ENCODE assay signal across 25 cellular contexts in the genomic region with DNA sequence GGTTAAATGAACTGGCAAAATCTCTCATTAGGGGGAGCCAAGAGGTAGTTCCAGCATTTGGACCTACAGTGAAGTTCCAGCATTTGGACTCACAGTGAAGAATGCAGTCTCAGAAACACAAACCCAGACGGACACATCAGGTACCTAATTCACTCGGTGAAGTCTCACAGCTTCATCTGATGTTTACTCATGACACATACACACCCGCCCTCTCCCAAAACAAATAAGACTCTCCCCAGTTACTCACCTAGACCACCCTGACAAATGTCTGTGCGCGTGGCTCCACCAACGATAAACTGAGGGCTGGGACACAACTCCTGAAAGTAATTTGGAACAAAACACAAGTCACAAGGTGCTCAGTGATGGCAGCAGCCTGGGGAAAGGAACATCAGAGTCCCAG. TPM values are rescaled to one million over a fixed set of nuclear protein-coding genes. Genes with fewer than 3 reads are reported as not detected.
DNase-seq lines count a peak whose midpoint lies in the region; ATAC-seq, FAIRE-seq and TF ChIP-seq lines count a peak whose summit lies in the region.
"Had no signal": no experiment of that assay in that cellular context is flagged by ENCODE, and none has a peak within 500 bp of the region (broad histone marks: within the 10 kb centered on the region; RNA-seq: fewer than 3 reads in every experiment).

No MANE protein-coding gene starts in this region.

- WGBS in A549 (ENCODE audit: missing lambda C conversion rate), result 4% methylated on average over 6 of the region's 6 CpGs
- 15% methylated on average over 6 of the region's 6 CpGs for WGBS in K562 (ENCODE audit: insufficient coverage, low coverage, missing lambda C conversion rate)

- no peak for TF ChIP-seq POLR2A in A549 (IDR thresholded peaks at IDR 0.05; ENCODE audit: low read length)
- TF ChIP-seq POLR2A in K562 (conservative IDR thresholded peaks at IDR 0.05), result no peak

- POLR2A ChIA-PET in A549 (lab: Yijun Ruan, JAX), result no interaction called here
- POLR2A ChIA-PET in K562 (lab: Yijun Ruan, JAX), result no interaction called here

- no peak overlapping the region for H2AFZ ChIP-seq in K562 (ENCODE audit: low read depth, low read length)

- H3K4me2 ChIP-seq in A549 (peak overlapping the region; percentile 74), K562 (ENCODE audit: insufficient read depth, low read length) (no peak overlapping the region)

- H4K20me1 ChIP-seq in K562 (replicated peaks; ENCODE audit: control insufficient read depth, insufficient read depth, low read length), result no peaks in the 10 kb centered on the region

- H3K27ac ChIP-seq in A549 (peak overlapping the region; percentile 77 to 84), K562 (ENCODE audit: extremely low read depth, low read depth, low read length) (no peak overlapping the region)
- H3K27ac ChIP-seq: upper lobe of right lung had no signal

- H3K36me3 ChIP-seq in K562 (ENCODE audit: control insufficient read depth, insufficient read depth, low read length), result no peaks in the 10 kb centered on the region
- H3K36me3 ChIP-seq: upper lobe of right lung had no signal

- peak in 1 of 2 experiments; percentile 5; a peak in 2 of 5 replicates for TF ChIP-seq RAD21 in A549 (conservative IDR thresholded peaks at IDR 0.05 in 1 of 2, IDR thresholded peaks at IDR 0.05 in 1 of 2)
- TF ChIP-seq RAD21 in K562 (CRISPR knock-in tag; conservative IDR thresholded peaks at IDR 0.05 in 1 of 2, IDR thresholded peaks at IDR 0.05 in 1 of 2), result peak in 1 of 2 experiments; percentile 19; a peak in 1 of 4 replicates

- DNase-seq in A549 (ENCODE audit: low read depth in 1 of 2, low spot score in 1 of 2) (peak; percentile 55 to 67), HT-29 (ENCODE audit: low spot score) (peak; percentile 42), K562 (ENCODE audit: extremely low read depth in 1 of 4, low spot score in 3 of 4) (no peak), midbrain (lab: John Stamatoyannopoulos, UW) (peak; percentile 6), medulla oblongata (ENCODE audit: extremely low spot score) (no peak), MV-4-11 (lab: John Stamatoyannopoulos, UW) (no peak)
- no peak for DNase-seq in stimulated activated naive CD4-positive, alpha-beta T cell (lab: John Stamatoyannopoulos, UW)
- DNase-seq: ACHN; activated B cell treated with CpG ODN at 0.5 μM for 24 hours; activated CD4-positive, alpha-beta T cell treated with anti-CD3 and anti-CD28 coated beads, Interleukin-2, amount 50 U/mL, for 4 hours; anterior cingulate cortex; DND-41; H9; NCI-H446; NK-92 treated with Interleukin-12 subunit alpha and Interleukin-12 subunit beta, amount 100 ng/mL, for 24 hours; substantia nigra; upper lobe of right lung had no signal

- no peaks in the 10 kb centered on the region for H3K9me3 ChIP-seq in A549
- no peaks in the 10 kb centered on the region for H3K9me3 ChIP-seq in K562 (replicated peaks; ENCODE audit: control insufficient read depth, insufficient read depth, low read depth, low read length)
- H3K9me3 ChIP-seq: upper lobe of right lung had no signal

- H3K4me1 ChIP-seq in A549 (peaks cover 48% of the 10 kb centered on the region), K562 (replicated peaks in 1 of 2; ENCODE audit: control insufficient read depth in 2 of 2, insufficient read depth in 2 of 2, low read length in 2 of 2) (no peaks in the 10 kb centered on the region)
- H3K4me1 ChIP-seq: upper lobe of right lung had no signal

- peak; percentile 44 to 68; a peak in 1 of 5 replicates for TF ChIP-seq EP300 in A549 (IDR thresholded peaks at IDR 0.05)
- TF ChIP-seq EP300 in K562 (IDR thresholded peaks at IDR 0.05; ENCODE audit: low read length), result no peak

- in situ Hi-C loops in K562 (cut with MboI), result loop anchor here (25.0 kb wide), 1 partner anchor 867 kb away; no protein-coding TSS in a partner anchor

- CTCF ChIA-PET in A549 (lab: Yijun Ruan, JAX) (interaction anchor here (0.8 to 2.5 kb wide), 3 partner anchors 23 to 521 kb away, joined by 3 to 7 read pairs (median 4); no protein-coding TSS in a partner anchor), K562 (lab: Yijun Ruan, JAX; ENCODE audit: low intra/inter-chr PET ratio) (no interaction called here)

- peak; percentile 20; the same call in 1 of the 3 replicates for TF ChIP-seq CTCF in A549 (IDR thresholded peaks at IDR 0.05)
- TF ChIP-seq CTCF in K562 (IDR thresholded peaks at IDR 0.05 in 2 of 3, conservative IDR thresholded peaks at IDR 0.05 in 1 of 3; ENCODE audit: insufficient read depth in 2 of 3, low read depth in 1 of 3, low read length in 3 of 3), result no peak

- intact Hi-C loops in K562 (cut with micrococcal nuclease), result no loop called here

- peaks cover 38 to 51% of the 10 kb centered on the region in 2 experiments for H3K27me3 ChIP-seq in K562 (ENCODE audit: control insufficient read depth in 2 of 2, insufficient read depth in 2 of 2, low read length in 2 of 2)
- H3K27me3 ChIP-seq: upper lobe of right lung had no signal

- peak; percentile 67 for FAIRE-seq in A549 (lab: Jason Lieb, UNC)
- FAIRE-seq in K562 (lab: Jason Lieb, UNC), result peak; percentile 26
- FAIRE-seq: GM12891, RCC 7860 had no signal

- H3K4me3 ChIP-seq in A549 (no peak overlapping the region), K562 (no peak overlapping the region)
- H3K4me3 ChIP-seq: upper lobe of right lung had no signal

- peak; percentile 51 to 67; a peak in 5 of 6 replicates for ATAC-seq in A549
- ATAC-seq in K562, result no peak
- ATAC-seq in GM21576 (IDR thresholded peaks at IDR 0.05; ENCODE audit: unreplicated experiment), result no peak
- ATAC-seq: upper lobe of right lung had no signal

- no TSS peak for BruUV-seq in K562 (replicated peaks; lab: Mats Ljungman, UMichigan)

- H3K9ac ChIP-seq in K562 (ENCODE audit: insufficient read depth in 1 of 2, low read depth in 2 of 2, low read length in 2 of 2), result no peak overlapping the region

- no peaks in the 10 kb centered on the region for H3K79me2 ChIP-seq in K562 (ENCODE audit: control insufficient read depth, insufficient read depth, low read length)

- no peaks in the 10 kb centered on the region for H3K9me1 ChIP-seq in K562 (ENCODE audit: control insufficient read depth, insufficient read depth, low read length)

TF ChIP-seq in A549, 52 proteins besides CTCF, POLR2A, EP300 and RAD21 (continues in another document):
- TF ChIP-seq JUN (IDR thresholded peaks at IDR 0.05) (peak; percentile 35 to 38; a peak in 2 of 5 replicates), SMC3 (IDR thresholded peaks at IDR 0.05) (peak; percentile 32; the same call in 1 of the 3 replicates)

TF ChIP-seq in K562, 482 proteins besides CTCF, POLR2A, EP300 and RAD21 (continues in another document):
- TF ChIP-seq ZNF3 (CRISPR knock-in tag; IDR thresholded peaks at IDR 0.05), result no peak

RNA-seq across cellular contexts. Expression of gene CAPN8, which starts 11.4 kb away (rescaled TPM):
- polyA plus RNA-seq in A549 (2011; rRNA removed), result 1.5 and 2.4 TPM in 2 replicates
- 0.13 and 0.25 TPM in 2 replicates for polyA plus RNA-seq in A549 (2012; cell fraction: cytosol; rRNA removed)
- polyA plus RNA-seq in A549 (2012; cell fraction: nucleus; rRNA removed), result 1.5 and 2.3 TPM in 2 replicates
- 0.20 to 0.51 TPM (median 0.39 TPM) in 3 replicates for polyA plus RNA-seq in A549 (2017; fragmentation: RNase III; extraction: RNeasy Plus Mini Kit Qiagen cat#74134 plus additional on column Dnase treatment)
- 0.87 and 1.5 TPM in 2 replicates for polyA minus RNA-seq in A549 (2011; rRNA and poly(A)+ RNA removed)
- 50.6 and 71.9 TPM in 2 replicates for total RNA-seq in HT-29 (2014; rRNA removed; shearing (Covaris generic))
- not detected in 2 replicates for total RNA-seq in K562 (2011; cell fraction: chromatin; rRNA removed; ENCODE audit: low replicate concordance)
- not detected in 2 replicates for total RNA-seq in K562 (2011; cell fraction: nucleolus; rRNA removed)
- total RNA-seq in K562 (2011; cell fraction: nucleoplasm; rRNA removed), result not detected in 2 replicates
- total RNA-seq in K562 (2014; rRNA removed), result not detected in 2 replicates
- not detected in 2 replicates for total RNA-seq in K562 (2014; rRNA removed; fragmentation: Illumina TruSeq; extraction: Trizol)
- total RNA-seq in K562 (2015; rRNA removed; fragmentation: Illumina TruSeq; extraction: Trizol), result not detected in 2 replicates
- total RNA-seq in K562 (2021), result not detected in 2 replicates
- polyA plus RNA-seq in K562 (2011; rRNA removed), result 0.06 TPM in 1 of 2 replicates, not detected in the other
- polyA plus RNA-seq in K562 (2011; cell fraction: cytosol; rRNA removed), result not detected in 2 replicates
- not detected in 2 replicates for polyA plus RNA-seq in K562 (2011; cell fraction: nucleus; rRNA removed)
- not detected in 2 replicates for polyA plus RNA-seq in K562 (2012)
- polyA plus RNA-seq in K562 (2014; fragmentation: Illumina TruSeq; extraction: Trizol), result not detected in 2 replicates
- polyA plus RNA-seq in K562 (2014; fragmentation: Nextera tagmentation; extraction: Ambion mirVana), result not detected
- polyA plus RNA-seq in K562 (2014; rRNA removed), result not detected in 2 replicates
- not detected in 2 replicates for polyA minus RNA-seq in K562 (2011; rRNA and poly(A)+ RNA removed)
- not detected in 2 replicates for polyA minus RNA-seq in K562 (2011; cell fraction: cytosol; rRNA and poly(A)+ RNA removed)
- polyA minus RNA-seq in K562 (2011; cell fraction: nucleus; rRNA and poly(A)+ RNA removed), result not detected in 2 replicates
- total RNA-seq: activated B cell treated with CpG ODN at 0.5 μM for 24 hours; activated T-helper 1 cell treated with anti-CD3 and anti-CD28 coated beads, Interleukin-12 subunit alpha, Interleukin-12 subunit beta, Interleukin-2, Interleukin-4 antibody, amounts not matched to agents 30 ng/mL and 10 ng/mL and 1 ng/mL, durations not matched to agents 14 hours and 24 hours and 36 hours; cardiac septum; H9; LHCN-M2; myocyte had no signal
- polyA plus RNA-seq: BJ had no signal

RNA-seq across cellular contexts. Expression of gene CAPN2, which starts 58.3 kb away (rescaled TPM):
- polyA plus RNA-seq in A549 (2011; rRNA removed), result 199 and 217 TPM in 2 replicates
- 132 and 138 TPM in 2 replicates for polyA plus RNA-seq in A549 (2012; cell fraction: cytosol; rRNA removed)
- polyA plus RNA-seq in A549 (2012; cell fraction: nucleus; rRNA removed), result 115 and 134 TPM in 2 replicates
- 285 to 327 TPM (median 300 TPM) in 3 replicates for polyA plus RNA-seq in A549 (2017; fragmentation: RNase III; extraction: RNeasy Plus Mini Kit Qiagen cat#74134 plus additional on column Dnase treatment)
- polyA minus RNA-seq in A549 (2011; rRNA and poly(A)+ RNA removed), result 153 and 163 TPM in 2 replicates
- total RNA-seq in HT-29 (2014; rRNA removed; shearing (Covaris generic)), result 101 and 121 TPM in 2 replicates
- 180 and 218 TPM in 2 replicates for total RNA-seq in K562 (2011; cell fraction: chromatin; rRNA removed; ENCODE audit: low replicate concordance)
- 119 and 120 TPM in 2 replicates for total RNA-seq in K562 (2011; cell fraction: nucleolus; rRNA removed)
- total RNA-seq in K562 (2011; cell fraction: nucleoplasm; rRNA removed), result 132 and 165 TPM in 2 replicates
- 116 and 157 TPM in 2 replicates for total RNA-seq in K562 (2014; rRNA removed)
- 80.4 and 84.2 TPM in 2 replicates for total RNA-seq in K562 (2014; rRNA removed; fragmentation: Illumina TruSeq; extraction: Trizol)
- total RNA-seq in K562 (2015; rRNA removed; fragmentation: Illumina TruSeq; extraction: Trizol), result 86.8 and 87.7 TPM in 2 replicates
- total RNA-seq in K562 (2021), result 94.8 and 101 TPM in 2 replicates
- polyA plus RNA-seq in K562 (2011; rRNA removed), result 113 and 120 TPM in 2 replicates
- polyA plus RNA-seq in K562 (2011; cell fraction: cytosol; rRNA removed), result 55.7 and 58.0 TPM in 2 replicates
- 254 and 312 TPM in 2 replicates for polyA plus RNA-seq in K562 (2011; cell fraction: nucleus; rRNA removed)
- 81.1 and 119 TPM in 2 replicates for polyA plus RNA-seq in K562 (2012)
- 92.6 and 102 TPM in 2 replicates for polyA plus RNA-seq in K562 (2014; fragmentation: Illumina TruSeq; extraction: Trizol)
- polyA plus RNA-seq in K562 (2014; fragmentation: Nextera tagmentation; extraction: Ambion mirVana), result 10 to 100 TPM; 24.6 to 28.5 TPM
- 106 and 124 TPM in 2 replicates for polyA plus RNA-seq in K562 (2014; rRNA removed)
- polyA minus RNA-seq in K562 (2011; rRNA and poly(A)+ RNA removed), result 114 and 116 TPM in 2 replicates
- 68.3 and 82.5 TPM in 2 replicates for polyA minus RNA-seq in K562 (2011; cell fraction: cytosol; rRNA and poly(A)+ RNA removed)
- 63.0 and 87.3 TPM in 2 replicates for polyA minus RNA-seq in K562 (2011; cell fraction: nucleus; rRNA and poly(A)+ RNA removed)

Comparison
In these comparisons a context has a peak if more than half of its experiments do, and no peak if none do; other contexts are left out.
1. ATAC-seq: peak in A549 (2 of 2); none in K562 (single experiment) and GM21576 (single experiment).
2. DNase-seq: peak in A549 (2 of 2), HT-29 (single experiment) and midbrain (single experiment); none in K562 (0 of 4), medulla oblongata (single experiment), MV-4-11 (single experiment) and stimulated activated naive CD4-positive, alpha-beta T cell (0 of 6).
3. RNA of gene CAPN8, which starts 11.4 kb away (total RNA-seq): 50.6 to 71.9 TPM in HT-29; not detected in K562; every median in the first group is over 10 times any median in the second.
4. Of the 35 proteins assayed by ChIP-seq in both K562 and A549: peak only in K562: none; only in A549: CTCF, EP300, JUN, JUNB, MAX and SMC3; in both: none; in neither: 28; mixed calls (peak in some experiments, not most) for 1.